ENCODE assay signal across 22 cellular contexts in genomic region chr10:20029523-20029922, GRCh38.
DNase-seq lines count a peak whose midpoint lies in the region; ATAC-seq, FAIRE-seq and TF ChIP-seq lines count a peak whose summit lies in the region.
"Had no signal": no experiment of that assay in that cellular context is flagged by ENCODE, and none has a peak within 500 bp of the region (broad histone marks: within the 10 kb centered on the region; RNA-seq: fewer than 3 reads in every experiment).

No MANE protein-coding gene starts in this region.

- H3K4me3 Mint-ChIP-seq in GM23338 = no peak overlapping the region
- H3K4me3 Mint-ChIP-seq in endodermal cell = no peak overlapping the region
- H3K4me3 Mint-ChIP-seq: B cell; CD4-positive, alpha-beta T cell; CD8-positive, alpha-beta T cell had no signal

- TF ChIP-seq RAD21 in A549 (conservative IDR thresholded peaks at IDR 0.05 in 1 of 2, IDR thresholded peaks at IDR 0.05 in 1 of 2) (no peak), K562 (CRISPR knock-in tag; conservative IDR thresholded peaks at IDR 0.05 in 1 of 2, IDR thresholded peaks at IDR 0.05 in 1 of 2) (no peak)

- H3K36me3 ChIP-seq in GM23338 (ENCODE audit: insufficient read depth) (no peaks in the 10 kb centered on the region), K562 (ENCODE audit: control insufficient read depth, insufficient read depth, low read length) (no peaks in the 10 kb centered on the region), endodermal cell (ENCODE audit: control insufficient read depth, insufficient read depth, low read length) (no peaks in the 10 kb centered on the region)

- TF ChIP-seq CTCF in A549 (IDR thresholded peaks at IDR 0.05) (no peak), GM23338 (conservative IDR thresholded peaks at IDR 0.05; ENCODE audit: low read depth in 2 of 2) (no peak), K562 (IDR thresholded peaks at IDR 0.05 in 2 of 3, conservative IDR thresholded peaks at IDR 0.05 in 1 of 3; ENCODE audit: insufficient read depth in 2 of 3, low read depth in 1 of 3, low read length in 3 of 3) (no peak), endodermal cell (conservative IDR thresholded peaks at IDR 0.05) (no peak)

- H3K27ac ChIP-seq in A549 = no peak overlapping the region
- no peak overlapping the region for H3K27ac ChIP-seq in GM23338 (ENCODE audit: low read depth)
- no peak overlapping the region for H3K27ac ChIP-seq in K562 (ENCODE audit: extremely low read depth, low read depth, low read length)
- no peak overlapping the region for H3K27ac ChIP-seq in endodermal cell (ENCODE audit: low read depth, low read length)
- H3K27ac ChIP-seq: BLaER1 treated with 17β-estradiol and CSF1 and Interleukin-3, amounts not matched to agents 10 nM and 100 nM; C4-2B had no signal

- CTCF ChIA-PET in A549 (lab: Yijun Ruan, JAX) (no interaction called here), K562 (lab: Yijun Ruan, JAX; ENCODE audit: low intra/inter-chr PET ratio) (no interaction called here)

- H3F3A ChIP-seq in GM23338 (replicated peaks; ENCODE audit: low read depth) = no peaks in the 10 kb centered on the region

- no peaks in the 10 kb centered on the region for H3K27me3 Mint-ChIP-seq in GM23338 (ENCODE audit: insufficient read depth, low read depth, poor library complexity)
- H3K27me3 Mint-ChIP-seq in endodermal cell (ENCODE audit: insufficient read depth) = no peaks in the 10 kb centered on the region
- H3K27me3 Mint-ChIP-seq: B cell; CD4-positive, alpha-beta T cell had no signal

- no peak overlapping the region for H3K9ac ChIP-seq in K562 (ENCODE audit: insufficient read depth in 1 of 2, low read depth in 2 of 2, low read length in 2 of 2)
- H3K9ac ChIP-seq in endodermal cell (ENCODE audit: extremely low read depth, low read length, poor library complexity, severe bottlenecking) = no peak overlapping the region
- H3K9ac ChIP-seq: BLaER1 treated with 17β-estradiol and CSF1 and Interleukin-3, amounts not matched to agents 10 nM and 100 nM had no signal

- H4K20me1 ChIP-seq in GM23338 (replicated peaks; ENCODE audit: insufficient read depth) = no peaks in the 10 kb centered on the region
- H4K20me1 ChIP-seq in K562 (replicated peaks; ENCODE audit: control insufficient read depth, insufficient read depth, low read length) = no peaks in the 10 kb centered on the region

- intact Hi-C loops in K562 (cut with micrococcal nuclease) = no loop called here

- H3K9me3 Mint-ChIP-seq in GM23338 (no peaks in the 10 kb centered on the region; the same call in 2 of the 3 replicates), endodermal cell (peaks cover 3% of the 10 kb centered on the region)

- H3K79me2 ChIP-seq in GM23338 (replicated peaks; ENCODE audit: insufficient read depth) (peaks cover 18% of the 10 kb centered on the region), K562 (ENCODE audit: control insufficient read depth, insufficient read depth, low read length) (no peaks in the 10 kb centered on the region)

- H3K36me3 Mint-ChIP-seq in GM23338 (ENCODE audit: low read depth) (peaks cover 3% of the 10 kb centered on the region; the same call in 1 of the 3 replicates), endodermal cell (ENCODE audit: low read depth) (peaks cover 2% of the 10 kb centered on the region)
- H3K36me3 Mint-ChIP-seq: CD8-positive, alpha-beta T cell had no signal

- DNase-seq in A549 (ENCODE audit: low read depth in 1 of 2, low spot score in 1 of 2) = no peak
- DNase-seq in GM23338 (ENCODE audit: low spot score) = no peak
- no peak for DNase-seq in K562 (ENCODE audit: extremely low read depth in 1 of 4, low spot score in 3 of 4)
- no peak for DNase-seq in endodermal cell
- DNase-seq in NCI-H2227 treated with DMSO at 0.1 percent for 48 hours (lab: John Stamatoyannopoulos, UW) = no peak
- DNase-seq in pons (ENCODE audit: low spot score) = no peak
- DNase-seq: 8988T; AML-193; Caco-2; Calu3; CD4-positive, alpha-beta T cell; CD8-positive, alpha-beta T cell; DMS79 treated with DMSO at 0.1 percent for 48 hours; GF-D8 had no signal

- no peaks in the 10 kb centered on the region for H3K4me1 ChIP-seq in A549
- H3K4me1 ChIP-seq in GM23338 (ENCODE audit: insufficient read depth) = peaks cover 27% of the 10 kb centered on the region; the same call in 1 of the 2 replicates
- H3K4me1 ChIP-seq in K562 (replicated peaks in 1 of 2; ENCODE audit: control insufficient read depth in 2 of 2, insufficient read depth in 2 of 2, low read length in 2 of 2) = no peaks in the 10 kb centered on the region
- H3K4me1 ChIP-seq in endodermal cell (ENCODE audit: control insufficient read depth, insufficient read depth, low read length) = no peaks in the 10 kb centered on the region
- H3K4me1 ChIP-seq: Caco-2 had no signal

- TF ChIP-seq EP300 in A549 (IDR thresholded peaks at IDR 0.05) (no peak), K562 (IDR thresholded peaks at IDR 0.05; ENCODE audit: low read length) (no peak)

- H3K4me3 ChIP-seq in A549 (no peak overlapping the region), GM23338 (no peak overlapping the region), K562 (no peak overlapping the region), endodermal cell (ENCODE audit: low read length) (no peak overlapping the region)
- H3K4me3 ChIP-seq: BLaER1 treated with 17β-estradiol and CSF1 and Interleukin-3, amounts not matched to agents 10 nM and 100 nM had no signal

- no peak overlapping the region for H3K27ac Mint-ChIP-seq in GM23338
- no peak overlapping the region for H3K27ac Mint-ChIP-seq in endodermal cell
- H3K27ac Mint-ChIP-seq: B cell; CD4-positive, alpha-beta T cell; CD8-positive, alpha-beta T cell had no signal

- H3K27me3 ChIP-seq in GM23338 (ENCODE audit: insufficient read depth) = no peaks in the 10 kb centered on the region
- no peaks in the 10 kb centered on the region for H3K27me3 ChIP-seq in K562 (ENCODE audit: control insufficient read depth in 2 of 2, insufficient read depth in 2 of 2, low read length in 2 of 2)
- no peaks in the 10 kb centered on the region for H3K27me3 ChIP-seq in endodermal cell (ENCODE audit: control insufficient read depth, insufficient read depth, low read length, poor library complexity, severe bottlenecking)
- H3K27me3 ChIP-seq: BLaER1 treated with 17β-estradiol and CSF1 and Interleukin-3, amounts not matched to agents 10 nM and 100 nM had no signal

- H2AFZ ChIP-seq in GM23338 (no peak overlapping the region), K562 (ENCODE audit: low read depth, low read length) (no peak overlapping the region)

- TF ChIP-seq POLR2A in A549 (IDR thresholded peaks at IDR 0.05; ENCODE audit: low read length) (no peak), K562 (conservative IDR thresholded peaks at IDR 0.05) (no peak)

- no peak for ATAC-seq in A549
- ATAC-seq in GM23338 = no peak
- ATAC-seq in K562 = no peak
- ATAC-seq: CD8-positive, alpha-beta T cell had no signal

- peaks cover 32% of the 10 kb centered on the region for H3K4me1 Mint-ChIP-seq in GM23338
- H3K4me1 Mint-ChIP-seq in endodermal cell = peaks cover 7% of the 10 kb centered on the region
- H3K4me1 Mint-ChIP-seq: B cell had no signal

- no peaks in the 10 kb centered on the region for H3K9me1 ChIP-seq in K562 (ENCODE audit: control insufficient read depth, insufficient read depth, low read length)

- H3K9me3 ChIP-seq in A549 (no peaks in the 10 kb centered on the region), K562 (replicated peaks; ENCODE audit: control insufficient read depth, insufficient read depth, low read depth, low read length) (no peaks in the 10 kb centered on the region), endodermal cell (ENCODE audit: control insufficient read depth, low read length) (no peaks in the 10 kb centered on the region)
- H3K9me3 ChIP-seq: Caco-2 had no signal

- WGBS in A549 (ENCODE audit: missing lambda C conversion rate) = 19% methylated on average over 3 of the region's 3 CpGs
- WGBS in K562 (ENCODE audit: insufficient coverage, low coverage, missing lambda C conversion rate) = 0% methylated on average over 3 of the region's 3 CpGs
- WGBS in endodermal cell (ENCODE audit: insufficient coverage in 1 of 2, insufficient read length in 1 of 2), 2 experiments = 82 to 96% methylated on average over 3 of the region's 3 CpGs

- POLR2A ChIA-PET in A549 (lab: Yijun Ruan, JAX) (no interaction called here), K562 (lab: Yijun Ruan, JAX) (no interaction called here)

- no TSS peak for BruUV-seq in K562 (replicated peaks; lab: Mats Ljungman, UMichigan)

- in situ Hi-C loops in K562 (cut with MboI) = no loop called here

- H3K9me2 ChIP-seq in GM23338 (ENCODE audit: insufficient read depth) = no peaks in the 10 kb centered on the region

- no peak for FAIRE-seq in A549 (lab: Jason Lieb, UNC)
- no peak for FAIRE-seq in K562 (lab: Jason Lieb, UNC)
- FAIRE-seq: A204.1, D721Med, G401.6, GM12891, GM19239 had no signal

- H3K4me2 ChIP-seq in A549 (no peak overlapping the region), GM23338 (peak overlapping the region; percentile 21; the same call in 1 of the 2 replicates), K562 (ENCODE audit: insufficient read depth, low read length) (no peak overlapping the region)
- H3K4me2 ChIP-seq: BLaER1 treated with 17β-estradiol and CSF1 and Interleukin-3, amounts not matched to agents 10 nM and 100 nM had no signal

TF ChIP-seq in A549, 52 proteins besides CTCF, POLR2A, EP300 and RAD21:
- TF ChIP-seq MAFK (IDR thresholded peaks at IDR 0.05; ENCODE audit: partially characterized antibody) (peak; percentile 65), RARB (CRISPR knock-in tag; IDR thresholded peaks at IDR 0.05) (no peak)
TF ChIP-seq in A549: peak in this region for 1.

TF ChIP-seq in GM23338, 12 proteins besides CTCF, POLR2A, EP300 and RAD21 (continues in another document):
- no peak for TF ChIP-seq EZH2phosphoT487 (IDR thresholded peaks at IDR 0.05; ENCODE audit: unreplicated experiment)

TF ChIP-seq in K562, 482 proteins besides CTCF, POLR2A, EP300 and RAD21 (continues in another document):
- TF ChIP-seq MECOM (CRISPR knock-in tag; IDR thresholded peaks at IDR 0.05) (no peak), ZKSCAN8 (CRISPR knock-in tag; IDR thresholded peaks at IDR 0.05) (no peak), CREB5 (CRISPR knock-in tag; IDR thresholded peaks at IDR 0.05) (no peak), NFIX (CRISPR knock-in tag; IDR thresholded peaks at IDR 0.05; ENCODE audit: low read depth) (no peak), LCOR (CRISPR knock-in tag; IDR thresholded peaks at IDR 0.05) (no peak), NBN (IDR thresholded peaks at IDR 0.05; ENCODE audit: low read depth) (no peak), HLTF (IDR thresholded peaks at IDR 0.05) (no peak)

Comparison
In these comparisons a context has a peak if more than half of its experiments do, and no peak if none do; other contexts are left out.
1. Of the 35 proteins assayed by ChIP-seq in both K562 and A549: peak only in K562: none; only in A549: MAFK; in both: none; in neither: 34.